ENCODE assay signal across 8 cellular contexts in genomic region chr19:7489609-7490044, GRCh38. TPM values are rescaled to one million over a fixed set of nuclear protein-coding genes. Genes with fewer than 3 reads are reported as not detected.
DNase-seq lines count a peak whose midpoint lies in the region; ATAC-seq and TF ChIP-seq lines count a peak whose summit lies in the region.

No MANE protein-coding gene starts in this region.

- no peak for ATAC-seq in stimulated activated naive CD8-positive, alpha-beta T cell treated with anti-CD3 and anti-CD28 coated beads, Interleukin-15, Interleukin-2, amounts not matched to agents 100 U/mL and 50 U/mL, for 24 hours
- ATAC-seq in naive B cell (ENCODE audit: low read depth in 2 of 2) = no peak
- no peak for ATAC-seq in HG03354 (IDR thresholded peaks at IDR 0.05; ENCODE audit: poor library complexity, severe bottlenecking, unreplicated experiment)
- ATAC-seq in HG03565 (IDR thresholded peaks at IDR 0.05; ENCODE audit: unreplicated experiment) = no peak

- no peak overlapping the region for H3K4me2 ChIP-seq in mammary epithelial cell (ENCODE audit: insufficient read depth, low read depth, low read length)

- H3K9me3 Mint-ChIP-seq in stimulated activated naive CD8-positive, alpha-beta T cell treated with anti-CD3 and anti-CD28 coated beads, Interleukin-15, Interleukin-2, amounts not matched to agents 100 ng/mL and 50 ng/mL, for 24 hours = no peaks in the 10 kb centered on the region
- no peaks in the 10 kb centered on the region for H3K9me3 Mint-ChIP-seq in naive B cell

- peak overlapping the region; percentile 84 for H3K4me3 Mint-ChIP-seq in stimulated activated naive CD8-positive, alpha-beta T cell treated with anti-CD3 and anti-CD28 coated beads, Interleukin-15, Interleukin-2, amounts not matched to agents 100 ng/mL and 50 ng/mL, for 24 hours
- H3K4me3 Mint-ChIP-seq in naive B cell = peak overlapping the region; percentile 73 to 90 (median 85)

- WGBS in mammary epithelial cell (ENCODE audit: low coverage, missing lambda C conversion rate) = 52% methylated on average over 11 of the region's 11 CpGs

- H3K4me3 ChIP-seq in mammary epithelial cell (replicated peaks in 1 of 3; ENCODE audit: insufficient read depth in 1 of 3, low read depth in 2 of 3, low read length in 3 of 3) = no peak overlapping the region

- no peaks in the 10 kb centered on the region for H3K36me3 Mint-ChIP-seq in stimulated activated naive CD8-positive, alpha-beta T cell treated with anti-CD3 and anti-CD28 coated beads, Interleukin-15, Interleukin-2, amounts not matched to agents 100 ng/mL and 50 ng/mL, for 24 hours (ENCODE audit: low read depth)
- no peaks in the 10 kb centered on the region for H3K36me3 Mint-ChIP-seq in naive B cell

- intact Hi-C loops in mammary epithelial cell (cut with micrococcal nuclease) = loop anchor here (1.0 kb wide), 1 partner anchor 10 kb away; no protein-coding TSS in a partner anchor

- H4K20me1 ChIP-seq in mammary epithelial cell (ENCODE audit: insufficient read depth, low read length) = no peaks in the 10 kb centered on the region

- no peaks in the 10 kb centered on the region for H3K36me3 ChIP-seq in mammary epithelial cell (ENCODE audit: insufficient read depth, low read length)

- H3K27ac Mint-ChIP-seq in stimulated activated naive CD8-positive, alpha-beta T cell treated with anti-CD3 and anti-CD28 coated beads, Interleukin-15, Interleukin-2, amounts not matched to agents 100 ng/mL and 50 ng/mL, for 24 hours = peak overlapping the region; percentile 83
- peak overlapping the region in 5 of 6 donors; percentile 10 to 94 (median 75) for H3K27ac Mint-ChIP-seq in naive B cell

- CTCF ChIA-PET in mammary epithelial cell (lab: Charles Lee; ENCODE audit: low non-redundant PET) = no interaction called here

- H3K27ac ChIP-seq in mammary epithelial cell (ENCODE audit: insufficient read depth, low read depth, low read length) = no peak overlapping the region

- H3K79me2 ChIP-seq in mammary epithelial cell (ENCODE audit: insufficient read depth, low read length) = no peaks in the 10 kb centered on the region

- peaks cover 42% of the 10 kb centered on the region for H3K4me1 Mint-ChIP-seq in stimulated activated naive CD8-positive, alpha-beta T cell treated with anti-CD3 and anti-CD28 coated beads, Interleukin-15, Interleukin-2, amounts not matched to agents 100 ng/mL and 50 ng/mL, for 24 hours (ENCODE audit: low read depth)
- peaks cover 0 to 10% (median 9%) of the 10 kb centered on the region in 3 donors for H3K4me1 Mint-ChIP-seq in naive B cell

- H3K9ac ChIP-seq in mammary epithelial cell (ENCODE audit: insufficient read depth, low read length) = no peak overlapping the region

- no peak for TF ChIP-seq CTCF in mammary epithelial cell (conservative IDR thresholded peaks at IDR 0.05 in 1 of 2, IDR thresholded peaks at IDR 0.05 in 1 of 2; ENCODE audit: extremely low read depth in 1 of 2, insufficient read depth in 1 of 2, low read depth in 1 of 2, low read length in 2 of 2)

- no peak for DNase-seq in stimulated activated naive CD8-positive, alpha-beta T cell treated with anti-CD3 and anti-CD28 coated beads, Interleukin-15, Interleukin-2, amounts not matched to agents 100 U/mL and 50 U/mL, for 24 hours
- DNase-seq in mammary epithelial cell = no peak
- DNase-seq in naive B cell = no peak
- no peak for DNase-seq in NCI-H524 treated with DMSO at 0.1 percent for 48 hours (lab: John Stamatoyannopoulos, UW)
- no peak for DNase-seq in stimulated activated CD4-positive, alpha-beta T cell treated with anti-CD3 and anti-CD28 coated beads, Interleukin-4, amount 100 ng/mL, for 4 hours

- peak overlapping the region; percentile 6 for H2AFZ ChIP-seq in mammary epithelial cell (ENCODE audit: low read depth, low read length)

- no TSS peak for BruUV-seq in mammary epithelial cell (replicated peaks; lab: Mats Ljungman, UMichigan)

- no peaks in the 10 kb centered on the region for H3K9me3 ChIP-seq in mammary epithelial cell (replicated peaks; ENCODE audit: insufficient read depth, low read length)

- no peaks in the 10 kb centered on the region for H3K27me3 Mint-ChIP-seq in stimulated activated naive CD8-positive, alpha-beta T cell treated with anti-CD3 and anti-CD28 coated beads, Interleukin-15, Interleukin-2, amounts not matched to agents 100 ng/mL and 50 ng/mL, for 24 hours
- H3K27me3 Mint-ChIP-seq in naive B cell = peaks cover 0 to 12% (median 6%) of the 10 kb centered on the region in 3 donors

- in situ Hi-C loops in mammary epithelial cell (cut with MboI; ENCODE audit: low sequenced_read_pairs in 2 of 2) = no loop called here

- H3K4me1 ChIP-seq in mammary epithelial cell (ENCODE audit: insufficient read depth, low read length) = peaks cover 15% of the 10 kb centered on the region

- H3K27me3 ChIP-seq in mammary epithelial cell (ENCODE audit: insufficient read depth, low read length) = no peaks in the 10 kb centered on the region

- dilution Hi-C loops in mammary epithelial cell (cut with HindIII; ENCODE audit: low sequenced_read_pairs) = no loop called here

RNA-seq across cellular contexts. Expression of gene PEX11G, which starts 0.8 kb away (rescaled TPM):
- total RNA-seq in mammary epithelial cell = 1 to 10 TPM; 5.7 to 6.8 TPM
- polyA plus RNA-seq in mammary epithelial cell (2.1 TPM), naive B cell (ENCODE audit: low read depth in 6 of 6) (1 to 10 TPM in 3 of 6 donors, under 1 TPM in 3; 0.52 to 4.4 (median 1.2) TPM)
- not detected for polyA minus RNA-seq in mammary epithelial cell

RNA-seq across cellular contexts. Expression of gene ZNF358, which starts 26.3 kb away (rescaled TPM):
- 10 to 100 TPM; 21.7 to 22.0 TPM for total RNA-seq in mammary epithelial cell
- polyA plus RNA-seq in mammary epithelial cell (16.6 TPM), naive B cell (ENCODE audit: low read depth in 6 of 6) (1 to 10 TPM in 5 of 6 donors, under 1 TPM in 1; 0.94 to 3.5 (median 1.6) TPM)
- polyA minus RNA-seq in mammary epithelial cell = 55.9 TPM

RNA-seq across cellular contexts. Expression of gene MCOLN1, which starts 32.8 kb away (rescaled TPM):
- 10 to 100 TPM; 10.2 to 15.7 TPM for total RNA-seq in mammary epithelial cell
- polyA plus RNA-seq in mammary epithelial cell = 19.6 TPM
- polyA minus RNA-seq in mammary epithelial cell = 22.2 TPM
- 1 to 10 TPM; 5.0 to 8.9 (median 6.7) TPM for polyA plus RNA-seq in naive B cell (ENCODE audit: low read depth in 6 of 6)

RNA-seq across cellular contexts. Expression of gene PNPLA6, which starts 45.9 kb away (rescaled TPM):
- 100 to 1,000 TPM; 100 to 118 TPM for total RNA-seq in mammary epithelial cell
- polyA plus RNA-seq in mammary epithelial cell (48.1 TPM), naive B cell (ENCODE audit: low read depth in 6 of 6) (1 to 10 TPM; 4.1 to 9.6 (median 6.6) TPM)
- 150 TPM for polyA minus RNA-seq in mammary epithelial cell
